ENCODE assay signal across 18 cellular contexts in the genomic region with DNA sequence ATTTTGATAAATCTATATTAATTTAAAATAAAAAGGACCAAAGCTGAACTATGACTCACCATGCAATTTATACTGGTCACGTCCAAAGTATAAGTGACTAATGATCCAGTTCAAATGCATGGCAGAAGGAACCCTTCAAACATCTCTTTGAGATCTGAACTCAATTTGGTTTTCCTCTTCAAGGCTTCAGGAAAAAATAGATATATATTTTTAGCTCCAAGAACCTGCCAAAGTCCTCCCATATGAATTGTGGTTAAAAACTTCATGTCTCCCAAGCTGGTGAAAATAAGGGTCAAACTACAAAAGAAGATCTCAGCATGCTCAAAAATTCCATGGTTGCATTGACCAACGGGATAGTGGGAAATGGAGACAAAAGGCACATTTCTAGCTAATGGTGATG. TPM values are rescaled to one million over a fixed set of nuclear protein-coding genes. Genes with fewer than 3 reads are reported as not detected.
DNase-seq lines count a peak whose midpoint lies in the region; ATAC-seq and FAIRE-seq lines count a peak whose summit lies in the region.
"Had no signal": no experiment of that assay in that cellular context is flagged by ENCODE, and none has a peak within 500 bp of the region (broad histone marks: within the 10 kb centered on the region; RNA-seq: fewer than 3 reads in every experiment).

No MANE protein-coding gene starts in this region.

- H4K20me1 ChIP-seq in BLaER1 treated with 17β-estradiol and CSF1 and Interleukin-3, amounts not matched to agents 10 nM and 100 nM, result no peaks in the 10 kb centered on the region

- peaks cover 0 to 53% (median 25%) of the 10 kb centered on the region in 10 experiments; a peak in 16 of 20 replicates for H3K4me1 ChIP-seq in BLaER1 treated with 17β-estradiol and CSF1 and Interleukin-3, amounts not matched to agents 10 nM and 100 nM
- H3K4me1 ChIP-seq: BE2C had no signal

- H3K4me3 ChIP-seq in BLaER1 treated with 17β-estradiol and CSF1 and Interleukin-3, amounts not matched to agents 10 nM and 100 nM, result peak overlapping the region in 2 of 10 experiments; percentile 16 to 19; a peak in 2 of 20 replicates

- H3K4me1 Mint-ChIP-seq in stimulated activated naive CD8-positive, alpha-beta T cell treated with anti-CD3 and anti-CD28 coated beads, Interleukin-15, amount 100 ng/mL, for 72 hours, result no peaks in the 10 kb centered on the region
- H3K4me1 Mint-ChIP-seq: CD14-positive monocyte; CD4-positive, alpha-beta memory T cell had no signal

- H3K36me3 ChIP-seq in BLaER1 treated with 17β-estradiol and CSF1 and Interleukin-3, amounts not matched to agents 10 nM and 100 nM, result 0 out of 22 replicates have a peak, but pooled peaks cover 0 to 4% (median 0%) of the 10 kb centered on the region in 11 experiments
- H3K36me3 ChIP-seq: BE2C had no signal

- FAIRE-seq in HTR-8/SVneo (lab: Jason Lieb, UNC), result no peak
- FAIRE-seq: GM19239, H54 had no signal

- no peak overlapping the region for H3K27ac ChIP-seq in BLaER1 treated with 17β-estradiol and CSF1 and Interleukin-3, amounts not matched to agents 10 nM and 100 nM

- H3K9me3 ChIP-seq in BLaER1 treated with 17β-estradiol and CSF1 and Interleukin-3, amounts not matched to agents 10 nM and 100 nM (replicated peaks in 1 of 11), result peaks cover 25 to 68% (median 45%) of the 10 kb centered on the region in 11 experiments
- H3K9me3 ChIP-seq: BE2C had no signal

- H3K27ac Mint-ChIP-seq in stimulated activated naive CD8-positive, alpha-beta T cell treated with anti-CD3 and anti-CD28 coated beads, Interleukin-15, amount 100 ng/mL, for 72 hours, result no peak overlapping the region
- H3K27ac Mint-ChIP-seq: CD4-positive, alpha-beta memory T cell had no signal

- H3K27me3 ChIP-seq in BLaER1 treated with 17β-estradiol and CSF1 and Interleukin-3, amounts not matched to agents 10 nM and 100 nM, result no peaks in the 10 kb centered on the region
- H3K27me3 ChIP-seq: BE2C had no signal

- H3K4me3 Mint-ChIP-seq in stimulated activated naive CD8-positive, alpha-beta T cell treated with anti-CD3 and anti-CD28 coated beads, Interleukin-15, amount 100 ng/mL, for 72 hours, result no peak overlapping the region
- H3K4me3 Mint-ChIP-seq: CD14-positive monocyte; CD4-positive, alpha-beta memory T cell had no signal

- no peak for ATAC-seq in GM18519 (IDR thresholded peaks at IDR 0.05; ENCODE audit: low FRiP score, unreplicated experiment)
- ATAC-seq in stimulated activated naive CD8-positive, alpha-beta T cell treated with anti-CD3 and anti-CD28 coated beads, Interleukin-15, amount 100 ng/mL, for 72 hours, result no peak

- peaks cover 18 to 22% of the 10 kb centered on the region in 2 donors for H3K9me3 Mint-ChIP-seq in stimulated activated naive CD8-positive, alpha-beta T cell treated with anti-CD3 and anti-CD28 coated beads, Interleukin-15, amount 100 ng/mL, for 72 hours

- H3K9ac ChIP-seq in BLaER1 treated with 17β-estradiol and CSF1 and Interleukin-3, amounts not matched to agents 10 nM and 100 nM, result no peak overlapping the region

- H3K27me3 Mint-ChIP-seq in stimulated activated naive CD8-positive, alpha-beta T cell treated with anti-CD3 and anti-CD28 coated beads, Interleukin-15, amount 100 ng/mL, for 72 hours, result no peaks in the 10 kb centered on the region
- H3K27me3 Mint-ChIP-seq: CD4-positive, alpha-beta memory T cell had no signal

- H3K4me2 ChIP-seq in BLaER1 treated with 17β-estradiol and CSF1 and Interleukin-3, amounts not matched to agents 10 nM and 100 nM, result peak overlapping the region in 9 of 11 experiments; percentile 12 to 92 (median 64); a peak in 14 of 22 replicates

- DNase-seq in RPMI7951 (ENCODE audit: low read depth) (peak; percentile 60), fibroblast of peridontal ligament (ENCODE audit: extremely low read depth) (peak; percentile 20), NCI-H524 (lab: John Stamatoyannopoulos, UW) (no peak), HTR-8/SVneo (ENCODE audit: insufficient read length, low spot score) (no peak)
- DNase-seq in stimulated activated naive CD8-positive, alpha-beta T cell treated with anti-CD3 and anti-CD28 coated beads, Interleukin-15, amount 100 ng/mL, for 72 hours, result no peak
- DNase-seq: ACHN; BE2C; CD4-positive, alpha-beta memory T cell; DMS153; DMS79; GF-D8; HCEC 1CT had no signal

RNA-seq across cellular contexts. Expression of gene PDE1C, which starts 34.6 kb away (rescaled TPM):
- total RNA-seq in RPMI7951 (2014; rRNA removed; shearing (Covaris generic)), result 17.5 and 19.1 TPM in 2 replicates
- total RNA-seq: CD4-positive, alpha-beta memory T cell; HT-29 had no signal

Comparison
In these comparisons a context has a peak if more than half of its experiments do, and no peak if none do; other contexts are left out.
1. DNase-seq: peak in RPMI7951 (single experiment) and fibroblast of peridontal ligament (single experiment); none in NCI-H524 (0 of 2), stimulated activated naive CD8-positive, alpha-beta T cell treated with anti-CD3 and anti-CD28 coated beads, Interleukin-15, amount 100 ng/mL, for 72 hours (0 of 2) and HTR-8/SVneo (single experiment).